Comparison of ENCODE assay signal across 15 cellular contexts in the genomic region with DNA sequence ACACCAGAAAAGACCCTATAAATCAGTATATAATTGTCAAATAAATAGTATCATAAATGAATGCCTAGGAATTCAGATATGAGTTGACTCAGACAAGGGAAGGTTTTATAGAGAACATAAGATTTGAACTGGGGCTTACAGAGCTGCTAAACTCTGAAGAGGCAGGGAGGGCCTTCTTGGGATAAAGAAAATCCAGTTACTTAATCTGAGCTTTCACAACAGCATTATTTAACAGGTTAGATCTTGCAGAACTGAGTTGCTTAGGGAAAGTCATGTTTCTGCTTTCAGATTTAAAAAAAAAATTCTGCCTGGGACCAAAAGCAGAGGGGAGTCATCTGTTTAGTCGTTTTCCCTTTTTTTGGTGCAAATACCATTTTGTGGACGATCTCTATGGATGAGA.
A peak's percentile ranks its signal among the peaks of the same experiment; 100 is the strongest.
DNase-seq lines count a peak whose midpoint lies in the region; ATAC-seq and TF ChIP-seq lines count a peak whose summit lies in the region.
"Had no signal": no experiment of that assay in that cellular context is flagged by ENCODE, and none has a peak within 500 bp of the region (broad histone marks: within the 10 kb centered on the region; RNA-seq: fewer than 3 reads in every experiment).

No MANE protein-coding gene starts in this region.

- no peak overlapping the region for H2AFZ ChIP-seq in mammary epithelial cell (ENCODE audit: low read depth, low read length)

- no peak overlapping the region for H3K9ac ChIP-seq in mammary epithelial cell (ENCODE audit: insufficient read depth, low read length)
- H3K9ac ChIP-seq: BLaER1 had no signal

- in situ Hi-C loops in mammary epithelial cell (cut with MboI; ENCODE audit: low sequenced_read_pairs in 2 of 2): no loop called here

- POLR2A ChIA-PET in MCF 10A (lab: Yijun Ruan, JAX): interaction anchor here (0.7 to 1.4 kb wide), 2 partner anchors 12 to 88 kb away, joined by 3 read pairs; no protein-coding TSS in a partner anchor

- WGBS in mammary epithelial cell (ENCODE audit: low coverage, missing lambda C conversion rate): 24% methylated on average over 2 of the region's 2 CpGs

- dilution Hi-C loops in mammary epithelial cell (cut with HindIII; ENCODE audit: low sequenced_read_pairs): no loop called here

- H3K36me3 ChIP-seq in mammary epithelial cell (ENCODE audit: insufficient read depth, low read length): no peaks in the 10 kb centered on the region
- H3K36me3 ChIP-seq: BLaER1 had no signal

- no peaks in the 10 kb centered on the region for H3K79me2 ChIP-seq in mammary epithelial cell (ENCODE audit: insufficient read depth, low read length)

- TF ChIP-seq CTCF in mammary epithelial cell (conservative IDR thresholded peaks at IDR 0.05 in 1 of 2, IDR thresholded peaks at IDR 0.05 in 1 of 2; ENCODE audit: extremely low read depth in 1 of 2, insufficient read depth in 1 of 2, low read depth in 1 of 2, low read length in 2 of 2) (no peak), MCF 10A (IDR thresholded peaks at IDR 0.05; ENCODE audit: unreplicated experiment) (no peak), foreskin keratinocyte (conservative IDR thresholded peaks at IDR 0.05) (no peak)

- H3K27ac ChIP-seq in mammary epithelial cell (ENCODE audit: insufficient read depth, low read depth, low read length) (no peak overlapping the region), foreskin keratinocyte (no peak overlapping the region)
- H3K27ac ChIP-seq: BLaER1 had no signal

- H3K9me3 Mint-ChIP-seq in MCF 10A (ENCODE audit: unreplicated experiment): peaks cover 7% of the 10 kb centered on the region

- no peaks in the 10 kb centered on the region for H3K9me3 ChIP-seq in mammary epithelial cell (replicated peaks; ENCODE audit: insufficient read depth, low read length)
- H3K9me3 ChIP-seq: BLaER1 had no signal

- no peaks in the 10 kb centered on the region for H3K27me3 ChIP-seq in mammary epithelial cell (ENCODE audit: insufficient read depth, low read length)
- H3K27me3 ChIP-seq in foreskin keratinocyte: no peaks in the 10 kb centered on the region
- H3K27me3 ChIP-seq: BLaER1 had no signal

- intact Hi-C loops in mammary epithelial cell (cut with micrococcal nuclease): loop anchor here (10.0 kb wide), 1 partner anchor 62 kb away; no protein-coding TSS in a partner anchor
- intact Hi-C loops in MCF 10A (cut with micrococcal nuclease): no loop called here

- H3K27me3 Mint-ChIP-seq in MCF 10A (ENCODE audit: insufficient read depth, unreplicated experiment): no peaks in the 10 kb centered on the region
- H3K27me3 Mint-ChIP-seq: CD4-positive, alpha-beta memory T cell had no signal

- H3K4me2 ChIP-seq in mammary epithelial cell (ENCODE audit: insufficient read depth, low read depth, low read length): no peak overlapping the region
- H3K4me2 ChIP-seq: BLaER1 had no signal

- H4K20me1 ChIP-seq in mammary epithelial cell (ENCODE audit: insufficient read depth, low read length): no peaks in the 10 kb centered on the region
- H4K20me1 ChIP-seq: BLaER1 had no signal

- DNase-seq in mammary epithelial cell: peak; percentile 28
- DNase-seq in MCF 10A (ENCODE audit: unreplicated experiment): no peak
- peak; percentile 40 for DNase-seq in amniotic epithelial cell (ENCODE audit: low read depth)
- peak; percentile 13 to 39 for DNase-seq in foreskin keratinocyte
- DNase-seq in COLO829 (ENCODE audit: low spot score): no peak
- DNase-seq: 8988T; Calu3; CD4-positive, alpha-beta memory T cell; DMS79 treated with DMSO at 0.1 percent for 48 hours; GF-D8; H9 had no signal

- H3K27ac Mint-ChIP-seq in MCF 10A (ENCODE audit: low read depth, unreplicated experiment): no peak overlapping the region
- H3K27ac Mint-ChIP-seq: CD14-positive monocyte; CD4-positive, alpha-beta memory T cell; H9 had no signal

- no peak overlapping the region for H3K4me3 Mint-ChIP-seq in MCF 10A (ENCODE audit: unreplicated experiment)
- H3K4me3 Mint-ChIP-seq: CD14-positive monocyte; CD4-positive, alpha-beta memory T cell; H9 had no signal

- H3K4me1 ChIP-seq in mammary epithelial cell (ENCODE audit: insufficient read depth, low read length): no peaks in the 10 kb centered on the region
- H3K4me1 ChIP-seq in foreskin keratinocyte: no peaks in the 10 kb centered on the region
- H3K4me1 ChIP-seq: BLaER1 had no signal

- no peak overlapping the region for H3K4me3 ChIP-seq in mammary epithelial cell (replicated peaks in 1 of 3; ENCODE audit: insufficient read depth in 1 of 3, low read depth in 2 of 3, low read length in 3 of 3)
- H3K4me3 ChIP-seq: BLaER1 had no signal

- H3K36me3 Mint-ChIP-seq in MCF 10A (ENCODE audit: insufficient read depth, unreplicated experiment): no peaks in the 10 kb centered on the region
- H3K36me3 Mint-ChIP-seq: CD14-positive monocyte; CD4-positive, alpha-beta memory T cell had no signal

- BruUV-seq in mammary epithelial cell (replicated peaks; lab: Mats Ljungman, UMichigan) (no TSS peak), MCF 10A (replicated peaks; lab: Mats Ljungman, UMichigan) (no TSS peak)

- CTCF ChIA-PET in mammary epithelial cell (lab: Charles Lee; ENCODE audit: low non-redundant PET): interaction anchor here (0.6 kb wide), 1 partner anchor 12 kb away, joined by 3 read pairs; no protein-coding TSS in a partner anchor
- CTCF ChIA-PET in MCF 10A (lab: Yijun Ruan, JAX): no interaction called here

- no peaks in the 10 kb centered on the region for H3K4me1 Mint-ChIP-seq in MCF 10A (ENCODE audit: insufficient read depth, unreplicated experiment)
- H3K4me1 Mint-ChIP-seq: CD14-positive monocyte; CD4-positive, alpha-beta memory T cell; H9 had no signal

- ATAC-seq in foreskin keratinocyte (no peak), GM21576 (IDR thresholded peaks at IDR 0.05; ENCODE audit: unreplicated experiment) (no peak), HG03097 (IDR thresholded peaks at IDR 0.05; ENCODE audit: low FRiP score, unreplicated experiment) (no peak)

Comparison
In these comparisons a context has a peak if more than half of its experiments do, and no peak if none do; other contexts are left out.
1. DNase-seq: peak in mammary epithelial cell (single experiment), amniotic epithelial cell (single experiment) and foreskin keratinocyte (2 of 2); none in MCF 10A (single experiment) and COLO829 (single experiment).